ENCODE assay signal across 7 cellular contexts in the genomic region with DNA sequence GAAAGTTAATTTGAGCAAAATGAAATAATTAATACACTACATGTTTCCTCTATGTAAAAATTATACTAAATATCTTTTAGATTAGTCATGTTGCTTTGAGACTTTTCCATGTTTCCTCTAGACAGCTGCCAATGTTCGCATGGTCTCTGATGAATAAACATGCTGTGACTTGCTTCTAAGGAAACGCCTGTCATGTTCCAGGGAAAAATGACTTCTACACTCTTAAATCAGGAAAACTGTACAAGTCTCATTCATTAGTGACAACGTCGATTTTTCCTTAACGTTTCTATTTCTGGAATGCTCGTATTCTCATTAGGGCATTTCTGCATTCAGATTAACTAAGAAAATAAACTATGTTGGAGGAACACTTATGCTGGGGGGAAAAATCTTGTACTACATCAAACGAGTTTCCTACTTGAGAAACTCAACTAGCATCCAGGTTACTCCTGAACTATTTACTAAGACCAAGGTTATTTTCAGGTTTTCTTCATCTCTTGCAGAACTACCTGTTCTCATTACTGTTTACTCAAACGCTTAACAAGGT. TPM values are rescaled to one million over a fixed set of nuclear protein-coding genes. Genes with fewer than 3 reads are reported as not detected.
DNase-seq lines count a peak whose midpoint lies in the region; ATAC-seq lines count a peak whose summit lies in the region.

No MANE protein-coding gene starts in this region.

- H3K4me1 ChIP-seq in SJCRH30 (peaks cover 11% of the 10 kb centered on the region; the same call in 1 of the 2 replicates), skeletal muscle tissue (ENCODE audit: control insufficient read depth in 3 of 3, insufficient read depth in 3 of 3, low read length in 3 of 3) (peaks cover 3 to 18% (median 5%) of the 10 kb centered on the region in 3 donors)

- H3K9ac ChIP-seq in skeletal muscle tissue (ENCODE audit: low read depth in 1 of 3, low read length in 3 of 3) = peak overlapping the region; percentile 77 to 87 (median 78)

- H3K27ac ChIP-seq in SJCRH30 (peak overlapping the region; percentile 85), skeletal muscle tissue (ENCODE audit: low read depth, low read length) (peak overlapping the region; percentile 87)

- no peaks in the 10 kb centered on the region for H3K27me3 ChIP-seq in SJCRH30
- no peaks in the 10 kb centered on the region for H3K27me3 ChIP-seq in skeletal muscle tissue (ENCODE audit: control insufficient read depth in 3 of 3, insufficient read depth in 3 of 3, low read length in 3 of 3)

- DNase-seq in GM04504 (ENCODE audit: low read depth) (peak; percentile 10), SJCRH30 (peak; percentile 37 to 64), glomerular endothelial cell (ENCODE audit: extremely low read depth, low read depth, low spot score) (peak; percentile 86), NCI-H1436 treated with DMSO at 0.1 percent for 48 hours (lab: John Stamatoyannopoulos, UW) (no peak)
- DNase-seq in stimulated activated CD4-positive, alpha-beta T cell treated with anti-CD3 and anti-CD28 coated beads, Interleukin-2, amount 100 ng/mL, for 24 hours = no peak

- no peaks in the 10 kb centered on the region for H3K9me3 ChIP-seq in SJCRH30 (replicated peaks)
- H3K9me3 ChIP-seq in skeletal muscle tissue (ENCODE audit: control insufficient read depth in 3 of 3, low read length in 3 of 3) = no peaks in the 10 kb centered on the region

- H3K36me3 ChIP-seq in SJCRH30 (no peaks in the 10 kb centered on the region), skeletal muscle tissue (ENCODE audit: control insufficient read depth in 3 of 3, insufficient read depth in 3 of 3, low read length in 3 of 3) (no peaks in the 10 kb centered on the region)

- ATAC-seq in HG02642 (IDR thresholded peaks at IDR 0.05; ENCODE audit: poor library complexity, unreplicated experiment) = no peak

- peak overlapping the region; percentile 79 for H3K4me3 ChIP-seq in SJCRH30
- H3K4me3 ChIP-seq in skeletal muscle tissue (ENCODE audit: low read length in 3 of 3) = peak overlapping the region; percentile 82 to 83 (median 83)

RNA-seq across cellular contexts. Expression of gene COBLL1, which starts 1.6 kb away (rescaled TPM):
- 12.5 and 16.2 TPM in 2 replicates for total RNA-seq in SJCRH30 (2014; rRNA removed; shearing (Covaris generic))
- total RNA-seq in glomerular endothelial cell (9.0 and 14.2 TPM in 2 replicates), skeletal muscle tissue (11.0 TPM)

Comparison
In these comparisons a context has a peak if more than half of its experiments do, and no peak if none do; other contexts are left out.
1. DNase-seq: peak in GM04504 (single experiment), SJCRH30 (2 of 2) and glomerular endothelial cell (single experiment); none in NCI-H1436 treated with DMSO at 0.1 percent for 48 hours (single experiment) and stimulated activated CD4-positive, alpha-beta T cell treated with anti-CD3 and anti-CD28 coated beads, Interleukin-2, amount 100 ng/mL, for 24 hours (0 of 2).